In the genomic region with DNA sequence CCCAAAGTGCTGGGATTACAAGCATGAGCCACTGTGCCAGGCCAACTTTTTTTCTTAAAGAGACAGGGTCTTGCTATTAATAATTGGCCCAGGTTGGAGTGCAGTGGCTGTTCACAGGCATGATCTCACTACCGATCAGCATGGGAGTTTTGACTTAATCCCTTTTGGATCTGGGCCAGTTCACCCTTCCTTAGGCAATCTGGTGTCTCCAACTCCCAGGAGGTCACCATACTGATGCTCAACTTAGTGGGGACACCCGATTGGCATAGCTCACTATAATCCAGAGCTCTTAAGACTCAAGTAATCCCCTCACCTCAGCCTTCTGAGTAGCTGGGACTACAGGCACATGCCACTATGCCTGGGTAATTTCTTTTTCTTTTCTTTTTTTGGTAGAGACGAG, we compare ENCODE assay signal across 12 cellular contexts.
A peak's percentile ranks its signal among the peaks of the same experiment; 100 is the strongest.
DNase-seq lines count a peak whose midpoint lies in the region; TF ChIP-seq lines count a peak whose summit lies in the region.
"Had no signal": no experiment of that assay in that cellular context is flagged by ENCODE, and none has a peak within 500 bp of the region (broad histone marks: within the 10 kb centered on the region; RNA-seq: fewer than 3 reads in every experiment).

No MANE protein-coding gene starts in this region.

- peaks cover 3% of the 10 kb centered on the region for H3K36me3 ChIP-seq in mammary epithelial cell (ENCODE audit: insufficient read depth, low read length)

- H3K4me3 ChIP-seq in mammary epithelial cell (replicated peaks in 1 of 3; ENCODE audit: insufficient read depth in 1 of 3, low read depth in 2 of 3, low read length in 3 of 3), result no peak overlapping the region
- H3K4me3 ChIP-seq: GM23248 had no signal

- TF ChIP-seq CTCF in MCF 10A (IDR thresholded peaks at IDR 0.05; ENCODE audit: unreplicated experiment), result no peak
- TF ChIP-seq CTCF in mammary epithelial cell (conservative IDR thresholded peaks at IDR 0.05 in 1 of 2, IDR thresholded peaks at IDR 0.05 in 1 of 2; ENCODE audit: extremely low read depth in 1 of 2, insufficient read depth in 1 of 2, low read depth in 1 of 2, low read length in 2 of 2), result no peak
- TF ChIP-seq CTCF in neural crest cell (conservative IDR thresholded peaks at IDR 0.05), result no peak

- dilution Hi-C loops in mammary epithelial cell (cut with HindIII; ENCODE audit: low sequenced_read_pairs), result no loop called here

- no peak overlapping the region for H3K9ac ChIP-seq in mammary epithelial cell (ENCODE audit: insufficient read depth, low read length)
- H3K9ac ChIP-seq: GM23248 had no signal

- H3K9me3 Mint-ChIP-seq in MCF 10A (ENCODE audit: unreplicated experiment) (no peaks in the 10 kb centered on the region), neural crest cell (no peaks in the 10 kb centered on the region)
- H3K9me3 Mint-ChIP-seq: CD4-positive, alpha-beta memory T cell had no signal

- H3K36me3 Mint-ChIP-seq in MCF 10A (ENCODE audit: insufficient read depth, unreplicated experiment) (peaks cover 14% of the 10 kb centered on the region), neural crest cell (ENCODE audit: low read depth) (no peaks in the 10 kb centered on the region)

- in situ Hi-C loops in mammary epithelial cell (cut with MboI; ENCODE audit: low sequenced_read_pairs in 2 of 2), result loop anchor here in 1 of 2 donors (25.0 kb wide), 1 partner anchor 104 kb away; the partner anchor contains the start of gene KIFAP3

- H3K4me3 Mint-ChIP-seq in MCF 10A (ENCODE audit: unreplicated experiment) (no peak overlapping the region), neural crest cell (no peak overlapping the region)
- H3K4me3 Mint-ChIP-seq: B cell; CD4-positive, alpha-beta memory T cell had no signal

- intact Hi-C loops in MCF 10A (cut with micrococcal nuclease), result no loop called here
- intact Hi-C loops in mammary epithelial cell (cut with micrococcal nuclease), result no loop called here

- H3K4me1 ChIP-seq in mammary epithelial cell (ENCODE audit: insufficient read depth, low read length), result no peaks in the 10 kb centered on the region

- H3K4me2 ChIP-seq in mammary epithelial cell (ENCODE audit: insufficient read depth, low read depth, low read length), result no peak overlapping the region

- BruUV-seq in MCF 10A (replicated peaks; lab: Mats Ljungman, UMichigan) (no TSS peak), mammary epithelial cell (replicated peaks; lab: Mats Ljungman, UMichigan) (no TSS peak)

- H3K9me3 ChIP-seq in mammary epithelial cell (replicated peaks; ENCODE audit: insufficient read depth, low read length), result no peaks in the 10 kb centered on the region

- H3K4me1 Mint-ChIP-seq in MCF 10A (ENCODE audit: insufficient read depth, unreplicated experiment) (no peaks in the 10 kb centered on the region), neural crest cell (no peaks in the 10 kb centered on the region)
- H3K4me1 Mint-ChIP-seq: B cell; CD4-positive, alpha-beta memory T cell had no signal

- H3K79me2 ChIP-seq in mammary epithelial cell (ENCODE audit: insufficient read depth, low read length), result no peaks in the 10 kb centered on the region

- no peaks in the 10 kb centered on the region for H4K20me1 ChIP-seq in mammary epithelial cell (ENCODE audit: insufficient read depth, low read length)

- peak; percentile 37 for DNase-seq in MCF 10A (ENCODE audit: unreplicated experiment)
- DNase-seq in mammary epithelial cell, result no peak
- DNase-seq in NCI-H524 treated with DMSO at 0.1 percent for 48 hours (lab: John Stamatoyannopoulos, UW), result peak; percentile 80
- DNase-seq in neural crest cell (ENCODE audit: low read depth, low spot score), result no peak
- DNase-seq in LoVo (ENCODE audit: low spot score), result no peak
- no peak for DNase-seq in SHP77 (lab: John Stamatoyannopoulos, UW)
- no peak for DNase-seq in GM03348 (ENCODE audit: low spot score)
- DNase-seq: C1 segment of cervical spinal cord; CD4-positive, alpha-beta memory T cell; GM23248; IMR-90 had no signal

- H2AFZ ChIP-seq in mammary epithelial cell (ENCODE audit: low read depth, low read length), result no peak overlapping the region
- H2AFZ ChIP-seq: GM23248 had no signal

- H3K27ac Mint-ChIP-seq in MCF 10A (ENCODE audit: low read depth, unreplicated experiment) (no peak overlapping the region), neural crest cell (ENCODE audit: unreplicated experiment) (peak overlapping the region; percentile 6)
- H3K27ac Mint-ChIP-seq: B cell had no signal

- H3K27me3 Mint-ChIP-seq in MCF 10A (ENCODE audit: insufficient read depth, unreplicated experiment) (no peaks in the 10 kb centered on the region), neural crest cell (ENCODE audit: low read depth) (no peaks in the 10 kb centered on the region)
- H3K27me3 Mint-ChIP-seq: B cell; CD4-positive, alpha-beta memory T cell had no signal

- no peaks in the 10 kb centered on the region for H3K27me3 ChIP-seq in mammary epithelial cell (ENCODE audit: insufficient read depth, low read length)

- POLR2A ChIA-PET in MCF 10A (lab: Yijun Ruan, JAX), result no interaction called here

- whole genome bisulfite sequencing in mammary epithelial cell (ENCODE audit: low coverage, missing lambda C conversion rate), result 91% methylated on average over 3 of the region's 3 CpGs

- H3K27ac ChIP-seq in mammary epithelial cell (ENCODE audit: insufficient read depth, low read depth, low read length), result no peak overlapping the region
- H3K27ac ChIP-seq: GM23248 had no signal

- CTCF ChIA-PET in MCF 10A (lab: Yijun Ruan, JAX), result interaction anchor here (0.6 to 0.7 kb wide), 2 partner anchors 816 to 1013 kb away, joined by 3 read pairs; no protein-coding TSS in a partner anchor
- CTCF ChIA-PET in mammary epithelial cell (lab: Charles Lee; ENCODE audit: low non-redundant PET), result no interaction called here

Comparison
In these comparisons a context has a peak if more than half of its experiments do, and no peak if none do; other contexts are left out.
1. DNase-seq: peak in MCF 10A (single experiment) and NCI-H524 treated with DMSO at 0.1 percent for 48 hours (single experiment); none in mammary epithelial cell (single experiment), neural crest cell (single experiment), LoVo (single experiment), SHP77 (0 of 2) and GM03348 (single experiment).